Comparison of ENCODE assay signal across 13 cellular contexts in genomic region chr11:8356731-8357504, GRCh38.
DNase-seq lines count a peak whose midpoint lies in the region; ATAC-seq and TF ChIP-seq lines count a peak whose summit lies in the region.
"Had no signal": no experiment of that assay in that cellular context is flagged by ENCODE, and none has a peak within 500 bp of the region (broad histone marks: within the 10 kb centered on the region; RNA-seq: fewer than 3 reads in every experiment).

No MANE protein-coding gene starts in this region.

- no peaks in the 10 kb centered on the region for H3K36me3 Mint-ChIP-seq in activated naive CD4-positive, alpha-beta T cell treated with anti-CD3 and anti-CD28 coated beads, Interleukin-2, amount 50 U/mL, for 24 hours
- H3K36me3 Mint-ChIP-seq in nephron progenitor cell (ENCODE audit: low read depth) = no peaks in the 10 kb centered on the region
- H3K36me3 Mint-ChIP-seq in type B pancreatic cell = no peaks in the 10 kb centered on the region

- peak overlapping the region; percentile 11 for H3K27ac Mint-ChIP-seq in activated naive CD4-positive, alpha-beta T cell treated with anti-CD3 and anti-CD28 coated beads, Interleukin-2, amount 50 U/mL, for 24 hours
- peak overlapping the region; percentile 48 for H3K27ac Mint-ChIP-seq in nephron progenitor cell
- no peak overlapping the region for H3K27ac Mint-ChIP-seq in type B pancreatic cell

- H3K9me3 Mint-ChIP-seq in activated naive CD4-positive, alpha-beta T cell treated with anti-CD3 and anti-CD28 coated beads, Interleukin-2, amount 50 U/mL, for 24 hours = no peaks in the 10 kb centered on the region
- H3K9me3 Mint-ChIP-seq in nephron progenitor cell = no peaks in the 10 kb centered on the region
- no peaks in the 10 kb centered on the region for H3K9me3 Mint-ChIP-seq in type B pancreatic cell
- H3K9me3 Mint-ChIP-seq: central memory CD8-positive, alpha-beta T cell had no signal

- no peaks in the 10 kb centered on the region for H3K4me1 Mint-ChIP-seq in activated naive CD4-positive, alpha-beta T cell treated with anti-CD3 and anti-CD28 coated beads, Interleukin-2, amount 50 U/mL, for 24 hours
- H3K4me1 Mint-ChIP-seq in nephron progenitor cell (peaks cover 58% of the 10 kb centered on the region), type B pancreatic cell (ENCODE audit: unreplicated experiment) (peaks cover 17% of the 10 kb centered on the region)
- H3K4me1 Mint-ChIP-seq: central memory CD8-positive, alpha-beta T cell had no signal

- no peak for ATAC-seq in HG02588 (IDR thresholded peaks at IDR 0.05; ENCODE audit: unreplicated experiment)

- TF ChIP-seq CTCF in nephron progenitor cell (IDR thresholded peaks at IDR 0.05) (no peak), type B pancreatic cell (conservative IDR thresholded peaks at IDR 0.05) (no peak)

- no peak overlapping the region for H3K4me3 Mint-ChIP-seq in activated naive CD4-positive, alpha-beta T cell treated with anti-CD3 and anti-CD28 coated beads, Interleukin-2, amount 50 U/mL, for 24 hours
- H3K4me3 Mint-ChIP-seq in nephron progenitor cell (peak overlapping the region; percentile 45), type B pancreatic cell (peak overlapping the region; percentile 26)
- H3K4me3 Mint-ChIP-seq: central memory CD8-positive, alpha-beta T cell had no signal

- peaks cover 3% of the 10 kb centered on the region for H3K27me3 Mint-ChIP-seq in activated naive CD4-positive, alpha-beta T cell treated with anti-CD3 and anti-CD28 coated beads, Interleukin-2, amount 50 U/mL, for 24 hours
- H3K27me3 Mint-ChIP-seq in nephron progenitor cell (ENCODE audit: low read depth, poor library complexity) (peaks cover 3% of the 10 kb centered on the region), type B pancreatic cell (peaks cover 3% of the 10 kb centered on the region)

- DNase-seq in activated naive CD4-positive, alpha-beta T cell (lab: John Stamatoyannopoulos, UW) = no peak
- peak; percentile 1 for DNase-seq in fibroblast of peridontal ligament (ENCODE audit: extremely low read depth)
- DNase-seq in nephron progenitor cell = peak; percentile 67
- no peak for DNase-seq in type B pancreatic cell (ENCODE audit: extremely low spot score, unreplicated experiment)
- DNase-seq in COR-L47 (lab: John Stamatoyannopoulos, UW) = no peak
- DNase-seq in NCI-H1092 (lab: John Stamatoyannopoulos, UW) = no peak
- DNase-seq: activated CD4-positive, alpha-beta T cell treated with anti-CD3 and anti-CD28 coated beads for 48 hours; Karpas-422; NCI-H1930; stimulated activated CD4-positive, alpha-beta T cell treated with anti-CD3 and anti-CD28 coated beads, Interleukin-15, amount 100 ng/mL, for 24 hours had no signal

Comparison
In these comparisons a context has a peak if more than half of its experiments do, and no peak if none do; other contexts are left out.
1. DNase-seq: peak in fibroblast of peridontal ligament (single experiment) and nephron progenitor cell (single experiment); none in activated naive CD4-positive, alpha-beta T cell (0 of 4), type B pancreatic cell (single experiment), COR-L47 (single experiment) and NCI-H1092 (single experiment).